Comparison of ENCODE assay signal across 26 cellular contexts in genomic region chr2:165639504-165639903, GRCh38.
DNase-seq lines count a peak whose midpoint lies in the region; ATAC-seq, FAIRE-seq and TF ChIP-seq lines count a peak whose summit lies in the region.
"Had no signal": no experiment of that assay in that cellular context is flagged by ENCODE, and none has a peak within 500 bp of the region (broad histone marks: within the 10 kb centered on the region; RNA-seq: fewer than 3 reads in every experiment).

No MANE protein-coding gene starts in this region.

- 93% methylated on average over 1 of the region's 1 CpG for WGBS in right lobe of liver (ENCODE audit: insufficient coverage, low coverage, low lambda C conversion rate, missing lambda C conversion rate)

- H3K27me3 ChIP-seq in A673 (replicated peaks; ENCODE audit: insufficient read depth, low read depth, low read length, poor library complexity), result no peaks in the 10 kb centered on the region
- no peaks in the 10 kb centered on the region for H3K27me3 ChIP-seq in right lobe of liver
- H3K27me3 ChIP-seq: BLaER1 treated with 17β-estradiol and CSF1 and Interleukin-3, amounts not matched to agents 10 nM and 100 nM had no signal

- H3K36me3 ChIP-seq in A673 (ENCODE audit: insufficient read depth, low read length, poor library complexity, severe bottlenecking), result peaks cover 7% of the 10 kb centered on the region
- H3K36me3 ChIP-seq in right lobe of liver, result no peaks in the 10 kb centered on the region
- H3K36me3 ChIP-seq: BLaER1 treated with 17β-estradiol and CSF1 and Interleukin-3, amounts not matched to agents 10 nM and 100 nM had no signal

- FAIRE-seq in D721Med (lab: Jason Lieb, UNC), result peak; percentile 63
- FAIRE-seq: A204.1, GM12878 had no signal

- no peak for ATAC-seq in GM19035 (IDR thresholded peaks at IDR 0.05; ENCODE audit: unreplicated experiment)
- no peak for ATAC-seq in GM21515 (IDR thresholded peaks at IDR 0.05; ENCODE audit: unreplicated experiment)
- ATAC-seq in right lobe of liver, result no peak
- ATAC-seq: CD8-positive, alpha-beta T cell had no signal

- BruUV-seq in A673 (replicated peaks; lab: Mats Ljungman, UMichigan), result no TSS peak

- no peak overlapping the region for H3K4me3 ChIP-seq in A673 (ENCODE audit: low read depth, low read length, poor library complexity, severe bottlenecking)
- no peak overlapping the region for H3K4me3 ChIP-seq in right lobe of liver
- H3K4me3 ChIP-seq: BLaER1 treated with 17β-estradiol and CSF1 and Interleukin-3, amounts not matched to agents 10 nM and 100 nM; GM12878 had no signal

- no peak for TF ChIP-seq POLR2A in right lobe of liver (IDR thresholded peaks at IDR 0.05)

- POLR2A ChIA-PET in A673 (lab: Charles Lee; ENCODE audit: low non-redundant PET), result no interaction called here

- H3K27me3 Mint-ChIP-seq in mesothelial cell of epicardium (ENCODE audit: low read depth) (no peaks in the 10 kb centered on the region), nephron progenitor cell (ENCODE audit: low read depth, poor library complexity) (no peaks in the 10 kb centered on the region)
- H3K27me3 Mint-ChIP-seq: B cell; CD4-positive, alpha-beta T cell had no signal

- H3K9me3 ChIP-seq in A673 (ENCODE audit: low read depth, low read length, poor library complexity, severe bottlenecking), result peaks cover 6% of the 10 kb centered on the region
- H3K9me3 ChIP-seq in right lobe of liver, result no peaks in the 10 kb centered on the region
- H3K9me3 ChIP-seq: BLaER1 treated with 17β-estradiol and CSF1 and Interleukin-3, amounts not matched to agents 10 nM and 100 nM; Caco-2 had no signal

- CTCF ChIA-PET in A673 (lab: Charles Lee), result no interaction called here

- H3K4me1 Mint-ChIP-seq in mesothelial cell of epicardium (peaks cover 64% of the 10 kb centered on the region), nephron progenitor cell (peaks cover 47% of the 10 kb centered on the region)
- H3K4me1 Mint-ChIP-seq: B cell had no signal

- H3K36me3 Mint-ChIP-seq in mesothelial cell of epicardium (peaks cover 12% of the 10 kb centered on the region), nephron progenitor cell (ENCODE audit: low read depth) (peaks cover 28% of the 10 kb centered on the region)
- H3K36me3 Mint-ChIP-seq: CD8-positive, alpha-beta T cell had no signal

- H3K4me1 ChIP-seq in A673 (ENCODE audit: insufficient read depth, low read length, poor library complexity, severe bottlenecking) (peaks cover 52% of the 10 kb centered on the region), right lobe of liver (no peaks in the 10 kb centered on the region)
- H3K4me1 ChIP-seq: BLaER1 treated with 17β-estradiol and CSF1 and Interleukin-3, amounts not matched to agents 10 nM and 100 nM had no signal

- TF ChIP-seq CTCF in A673 (conservative IDR thresholded peaks at IDR 0.05; ENCODE audit: low read depth, low read length) (no peak), D721Med (IDR thresholded peaks at IDR 0.05; ENCODE audit: insufficient read depth, missing control alignments) (no peak), mesothelial cell of epicardium (IDR thresholded peaks at IDR 0.05; ENCODE audit: unreplicated experiment) (no peak), nephron progenitor cell (IDR thresholded peaks at IDR 0.05) (no peak), right lobe of liver (IDR thresholded peaks at IDR 0.05) (no peak)

- H3K4me3 Mint-ChIP-seq in mesothelial cell of epicardium (no peak overlapping the region), nephron progenitor cell (no peak overlapping the region)
- H3K4me3 Mint-ChIP-seq: B cell; CD4-positive, alpha-beta T cell; CD8-positive, alpha-beta T cell had no signal

- H3K9me3 Mint-ChIP-seq in mesothelial cell of epicardium (peaks cover 11% of the 10 kb centered on the region), nephron progenitor cell (peaks cover 25% of the 10 kb centered on the region)
- H3K9me3 Mint-ChIP-seq: CD4-positive, alpha-beta T cell; CD8-positive, alpha-beta T cell had no signal

- H3K27ac ChIP-seq in A673 (ENCODE audit: low read depth, low read length, poor library complexity, severe bottlenecking) (peak overlapping the region; percentile 10), right lobe of liver (no peak overlapping the region)
- H3K27ac ChIP-seq: BLaER1 treated with 17β-estradiol and CSF1 and Interleukin-3, amounts not matched to agents 10 nM and 100 nM; C4-2B had no signal

- DNase-seq in A673 (ENCODE audit: low spot score), result no peak
- no peak for DNase-seq in D721Med (ENCODE audit: insufficient read length, low spot score)
- no peak for DNase-seq in mesothelial cell of epicardium (ENCODE audit: low spot score in 2 of 2, unreplicated experiment in 2 of 2)
- DNase-seq in nephron progenitor cell, result no peak
- no peak for DNase-seq in right lobe of liver
- no peak for DNase-seq in germinal center (ENCODE audit: low spot score)
- DNase-seq: 8988T; AML-193; Caco-2; Calu3; CD4-positive, alpha-beta T cell; CD8-positive, alpha-beta T cell; DMS 273 treated with DMSO at 0.1 percent for 48 hours; DMS153; DMS53; DMS79; DND-41; EL; GDM1 had no signal

- intact Hi-C loops in A673 (cut with micrococcal nuclease; ENCODE audit: unreplicated experiment) (no loop called here), right lobe of liver (cut with DNase I) (no loop called here)

- H3K27ac Mint-ChIP-seq in mesothelial cell of epicardium (peak overlapping the region; percentile 4), nephron progenitor cell (peak overlapping the region; percentile 88)
- H3K27ac Mint-ChIP-seq: B cell; CD4-positive, alpha-beta T cell; CD8-positive, alpha-beta T cell had no signal
